Comparison of ENCODE assay signal across 24 cellular contexts in the genomic region with DNA sequence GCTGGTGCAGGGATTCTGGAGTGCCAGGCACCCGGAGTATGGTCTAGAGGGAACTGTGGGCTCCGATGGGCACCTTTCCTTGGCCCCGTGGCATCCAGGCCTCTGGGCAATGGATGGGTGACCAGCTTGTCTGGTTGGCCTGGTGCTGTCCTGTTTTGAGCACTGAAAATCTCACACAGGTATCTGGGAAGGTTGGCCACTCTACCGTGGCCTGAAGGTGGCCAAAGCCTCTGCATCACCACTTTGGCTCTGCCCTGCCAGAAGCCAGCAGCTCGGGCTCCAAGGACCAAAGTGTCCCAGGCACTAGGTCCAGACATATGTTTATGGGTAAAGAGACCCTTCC. TPM values are rescaled to one million over a fixed set of nuclear protein-coding genes. Genes with fewer than 3 reads are reported as not detected.
"Had no signal": no experiment of that assay in that cellular context is flagged by ENCODE, and none has a peak within 500 bp of the region (broad histone marks: within the 10 kb centered on the region; RNA-seq: fewer than 3 reads in every experiment).

No MANE protein-coding gene starts in this region.

- H3K4me1 Mint-ChIP-seq: neural crest cell; stimulated activated memory B cell treated with anti-CD40 and anti-IgM and Interleukin-4, amounts not matched to agents 10 μg/mL and 1 μg/mL and 100 μg/mL, for 72 hours had no signal

- H3K9ac ChIP-seq: parathyroid adenoma had no signal

- H3K27me3 ChIP-seq: ovary, right atrium auricular region, suprapubic skin, testis, tibial artery, transverse colon, upper lobe of left lung, vagina had no signal

- H3K79me2 ChIP-seq: parathyroid adenoma had no signal

- H3K27ac ChIP-seq: ovary, parathyroid adenoma, right atrium auricular region, skin epidermis, spleen, suprapubic skin, testis, tibial artery, upper lobe of left lung had no signal

- H3K9me3 ChIP-seq: ovary, right atrium auricular region, spleen, suprapubic skin, testis, tibial artery, transverse colon, upper lobe of left lung, vagina had no signal

- H3K4me1 ChIP-seq: parathyroid adenoma, testis had no signal

- H3K4me3 Mint-ChIP-seq: naive thymus-derived CD8-positive, alpha-beta T cell; natural killer cell treated with Interleukin-12 subunit alpha and Interleukin-12 subunit beta and Interleukin-15 and Interleukin-18, amount 100 ng/mL, for 72 hours; nephron progenitor cell; neural crest cell; stimulated activated memory B cell treated with anti-CD40 and anti-IgM and Interleukin-4, amounts not matched to agents 10 μg/mL and 1 μg/mL and 100 μg/mL, for 72 hours; stimulated activated naive CD8-positive, alpha-beta T cell treated with anti-CD3 and anti-CD28 coated beads, Interleukin-15, amount 100 ng/mL, for 72 hours had no signal

- H3K4me3 ChIP-seq: ovary, right atrium auricular region, skin epidermis, smooth muscle cell, spleen, suprapubic skin, testis, tibial artery, transverse colon, upper lobe of left lung, vagina had no signal

- H3K36me3 Mint-ChIP-seq: naive thymus-derived CD8-positive, alpha-beta T cell; natural killer cell treated with Interleukin-12 subunit alpha and Interleukin-12 subunit beta and Interleukin-15 and Interleukin-18, amount 100 ng/mL, for 72 hours; stimulated activated memory B cell treated with anti-CD40 and anti-IgM and Interleukin-4, amounts not matched to agents 10 μg/mL and 1 μg/mL and 100 μg/mL, for 72 hours had no signal

- H3K27ac Mint-ChIP-seq: naive thymus-derived CD8-positive, alpha-beta T cell; natural killer cell treated with Interleukin-12 subunit alpha and Interleukin-12 subunit beta and Interleukin-15 and Interleukin-18, amount 100 ng/mL, for 72 hours; nephron progenitor cell; progenitor cell of endocrine pancreas; stimulated activated memory B cell treated with anti-CD40 and anti-IgM and Interleukin-4, amounts not matched to agents 10 μg/mL and 1 μg/mL and 100 μg/mL, for 72 hours had no signal

- H3K9me3 Mint-ChIP-seq: naive thymus-derived CD8-positive, alpha-beta T cell; natural killer cell treated with Interleukin-12 subunit alpha and Interleukin-12 subunit beta and Interleukin-15 and Interleukin-18, amount 100 ng/mL, for 72 hours; nephron progenitor cell; neural crest cell; stimulated activated memory B cell treated with anti-CD40 and anti-IgM and Interleukin-4, amounts not matched to agents 10 μg/mL and 1 μg/mL and 100 μg/mL, for 72 hours; stimulated activated naive CD8-positive, alpha-beta T cell treated with anti-CD3 and anti-CD28 coated beads, Interleukin-15, amount 100 ng/mL, for 72 hours had no signal

- H3K4me2 ChIP-seq: smooth muscle cell had no signal

- H3K36me3 ChIP-seq: ovary, right atrium auricular region, spleen, suprapubic skin, tibial artery, transverse colon, upper lobe of left lung, vagina had no signal

- H2AFZ ChIP-seq: parathyroid adenoma had no signal

RNA-seq across cellular contexts. Expression of gene SLC6A7, which starts 28.8 kb away (rescaled TPM):
- total RNA-seq: naive thymus-derived CD8-positive, alpha-beta T cell; natural killer cell treated with Interleukin-12 subunit alpha and Interleukin-12 subunit beta and Interleukin-15 and Interleukin-18, amount 100 ng/mL, for 72 hours; neural crest cell; osteoblast; ovary; progenitor cell of endocrine pancreas; pulmonary artery endothelial cell; right atrium auricular region; sciatic nerve; smooth muscle cell; spleen; suprapubic skin had no signal
- polyA plus RNA-seq: naive thymus-derived CD8-positive, alpha-beta T cell had no signal

RNA-seq across cellular contexts. Expression of gene CDX1, which starts 52.1 kb away (rescaled TPM):
- total RNA-seq: naive thymus-derived CD8-positive, alpha-beta T cell; natural killer cell treated with Interleukin-12 subunit alpha and Interleukin-12 subunit beta and Interleukin-15 and Interleukin-18, amount 100 ng/mL, for 72 hours; neural crest cell; occipital lobe; pulmonary artery endothelial cell; right atrium auricular region; sciatic nerve; ureter; vagina had no signal
- polyA plus RNA-seq: naive thymus-derived CD8-positive, alpha-beta T cell had no signal
